ENCODE assay signal across 13 cellular contexts in the genomic region with DNA sequence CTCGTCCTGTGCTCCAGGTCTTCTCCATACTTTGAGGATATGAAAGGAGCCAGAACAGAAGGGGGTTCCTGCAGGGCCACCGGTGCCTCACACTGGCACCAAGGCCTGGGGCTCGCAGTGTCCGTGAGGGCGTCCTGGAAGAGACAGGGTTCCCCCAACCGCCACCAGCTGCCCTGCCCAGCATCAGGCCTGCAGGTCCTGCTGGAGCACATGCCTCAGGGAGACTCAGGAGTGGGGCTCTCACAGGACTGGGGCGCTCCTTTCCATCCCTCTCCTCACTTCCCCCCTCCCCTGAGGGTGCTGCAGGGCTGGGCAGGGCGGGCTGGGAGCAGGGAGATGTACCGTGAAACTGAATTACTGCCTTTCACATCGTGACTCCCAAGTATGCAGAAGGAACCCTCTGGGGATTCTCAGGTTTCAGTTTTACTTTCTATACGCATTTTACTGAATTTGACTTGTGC. TPM values are rescaled to one million over a fixed set of nuclear protein-coding genes. Genes with fewer than 3 reads are reported as not detected.
A peak's percentile ranks its signal among the peaks of the same experiment; 100 is the strongest.
DNase-seq lines count a peak whose midpoint lies in the region; ATAC-seq and TF ChIP-seq lines count a peak whose summit lies in the region.
"Had no signal": no experiment of that assay in that cellular context is flagged by ENCODE, and none has a peak within 500 bp of the region (broad histone marks: within the 10 kb centered on the region; RNA-seq: fewer than 3 reads in every experiment).

No MANE protein-coding gene starts in this region.

- H3K36me3 ChIP-seq in OCI-LY1 (ENCODE audit: insufficient read depth, low read length), result peaks cover 70% of the 10 kb centered on the region
- peaks cover 15% of the 10 kb centered on the region for H3K36me3 ChIP-seq in upper lobe of right lung
- peaks cover 87% of the 10 kb centered on the region for H3K36me3 ChIP-seq in WERI-Rb-1

- peak overlapping the region; percentile 4; the same call in 1 of the 2 replicates for H3K9ac ChIP-seq in OCI-LY1 (ENCODE audit: low read length)

- H3K4me1 ChIP-seq in OCI-LY1 (ENCODE audit: insufficient read depth, low read length, severe bottlenecking) (peaks cover 19% of the 10 kb centered on the region), upper lobe of right lung (no peaks in the 10 kb centered on the region)

- H3K27ac ChIP-seq in OCI-LY1 (ENCODE audit: low read depth, low read length, poor library complexity, severe bottlenecking) (peak overlapping the region; percentile 53), upper lobe of right lung (no peak overlapping the region), WERI-Rb-1 (no peak overlapping the region)
- H3K27ac ChIP-seq: coronary artery had no signal

- TF ChIP-seq CTCF in OCI-LY1 (IDR thresholded peaks at IDR 0.05; ENCODE audit: low read length), result no peak
- TF ChIP-seq CTCF in upper lobe of right lung (IDR thresholded peaks at IDR 0.05), result no peak
- TF ChIP-seq CTCF in WERI-Rb-1 (IDR thresholded peaks at IDR 0.05; ENCODE audit: low read depth, low read length), result no peak

- peak overlapping the region; percentile 16 for H3K4me3 ChIP-seq in OCI-LY1 (ENCODE audit: low read depth, low read length, poor library complexity, severe bottlenecking)
- H3K4me3 ChIP-seq in upper lobe of right lung, result no peak overlapping the region
- H3K4me3 ChIP-seq in WERI-Rb-1 (ENCODE audit: low read depth, low read length), result no peak overlapping the region
- H3K4me3 ChIP-seq: coronary artery had no signal

- H3K27me3 ChIP-seq in OCI-LY1 (ENCODE audit: insufficient read depth, low read length), result no peaks in the 10 kb centered on the region
- no peaks in the 10 kb centered on the region for H3K27me3 ChIP-seq in upper lobe of right lung
- no peaks in the 10 kb centered on the region for H3K27me3 ChIP-seq in WERI-Rb-1 (ENCODE audit: insufficient read depth, low read depth, severe bottlenecking)

- H3K79me2 ChIP-seq in OCI-LY1 (ENCODE audit: insufficient read depth, low read length), result no peaks in the 10 kb centered on the region

- H3K9me3 ChIP-seq in OCI-LY1 (ENCODE audit: low read length) (no peaks in the 10 kb centered on the region), upper lobe of right lung (no peaks in the 10 kb centered on the region), WERI-Rb-1 (ENCODE audit: severe bottlenecking) (peaks cover 9% of the 10 kb centered on the region)

- no peaks in the 10 kb centered on the region for H3F3A ChIP-seq in OCI-LY1 (ENCODE audit: insufficient read depth, low read length)

- H4K20me1 ChIP-seq in OCI-LY1 (ENCODE audit: insufficient read depth, low read length), result no peaks in the 10 kb centered on the region

- DNase-seq in stimulated activated CD4-positive, alpha-beta T cell treated with anti-CD3 and anti-CD28 coated beads, Interleukin-4, amount 100 ng/mL, for 1 hour, result peak; percentile 0
- no peak for DNase-seq in stimulated activated CD4-positive, alpha-beta T cell treated with anti-CD3 and anti-CD28 coated beads, Interleukin-4, amount 100 ng/mL, for 4 hours
- DNase-seq in upper lobe of right lung (peak; percentile 52), SW480 (ENCODE audit: low spot score) (no peak), NOMO-1 (lab: John Stamatoyannopoulos, UW; ENCODE audit: unreplicated experiment in 2 of 2) (no peak), WERI-Rb-1 (no peak)
- DNase-seq: activated T-cell treated with anti-CD3 and anti-CD28 coated beads, Interleukin-2, amount 50 U/mL, for 48 hours; hypothalamus; naive thymus-derived CD8-positive, alpha-beta T cell; stimulated activated CD4-positive, alpha-beta T cell treated with anti-CD3 and anti-CD28 coated beads, Interleukin-2, amount 100 ng/mL, for 24 hours had no signal

- H2AFZ ChIP-seq in OCI-LY1 (ENCODE audit: low read length), result no peak overlapping the region

- intact Hi-C loops in upper lobe of right lung (cut with DNase I), result no loop called here

- H3K9me2 ChIP-seq in OCI-LY1 (ENCODE audit: low read depth, low read length), result no peaks in the 10 kb centered on the region

- ATAC-seq in HG03039 (IDR thresholded peaks at IDR 0.05; ENCODE audit: unreplicated experiment) (peak; percentile 50), upper lobe of right lung (no peak)
- ATAC-seq: naive thymus-derived CD8-positive, alpha-beta T cell had no signal

- H3K4me2 ChIP-seq in OCI-LY1 (ENCODE audit: low read length), result peak overlapping the region; percentile 49

RNA-seq across cellular contexts. Expression of gene CEP72, which starts 31.7 kb away (rescaled TPM):
- total RNA-seq in upper lobe of right lung, result 13.2 TPM

RNA-seq across cellular contexts. Expression of gene TPPP, which starts 49.3 kb away (rescaled TPM):
- 16.1 TPM for total RNA-seq in upper lobe of right lung

Comparison
In these comparisons a context has a peak if more than half of its experiments do, and no peak if none do; other contexts are left out.
1. DNase-seq: peak in stimulated activated CD4-positive, alpha-beta T cell treated with anti-CD3 and anti-CD28 coated beads, Interleukin-4, amount 100 ng/mL, for 1 hour (single experiment) and upper lobe of right lung (single experiment); none in stimulated activated CD4-positive, alpha-beta T cell treated with anti-CD3 and anti-CD28 coated beads, Interleukin-4, amount 100 ng/mL, for 4 hours (0 of 2), SW480 (single experiment), NOMO-1 (0 of 2) and WERI-Rb-1 (single experiment).